2 cellular contexts compared by ENCODE assay signal in the genomic region with DNA sequence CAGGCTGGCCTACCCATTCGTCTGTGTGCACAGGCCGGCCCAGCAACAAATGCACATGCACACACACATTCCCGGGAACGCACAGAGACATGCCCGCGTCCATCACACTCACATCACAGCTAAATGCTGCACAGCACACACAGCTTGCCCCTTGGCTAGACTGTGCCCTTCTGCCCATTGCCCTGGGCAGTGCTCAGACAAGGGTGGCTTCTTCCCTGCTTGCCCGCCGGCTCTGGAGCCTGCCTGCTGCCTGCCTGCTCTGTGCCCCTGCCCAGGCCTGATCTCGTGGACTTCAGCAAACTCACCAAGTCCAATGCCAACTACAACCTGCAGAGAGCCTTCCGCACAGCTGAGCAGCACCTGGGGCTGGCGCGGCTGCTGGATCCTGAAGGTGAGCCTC.
A peak's percentile ranks its signal among the peaks of the same experiment; 100 is the strongest.
TF ChIP-seq lines count a peak whose summit lies in the region.

No MANE protein-coding gene starts in this region.

TF ChIP-seq in HEK293, 187 proteins besides CTCF, POLR2A, EP300 and RAD21:
- 0 out of 2 replicates have a peak, but pooled peaks have one; percentile 9 for TF ChIP-seq ZBTB20 (tag by site-specific recombination; IDR thresholded peaks at IDR 0.05)
- TF ChIP-seq, protein P1, sequence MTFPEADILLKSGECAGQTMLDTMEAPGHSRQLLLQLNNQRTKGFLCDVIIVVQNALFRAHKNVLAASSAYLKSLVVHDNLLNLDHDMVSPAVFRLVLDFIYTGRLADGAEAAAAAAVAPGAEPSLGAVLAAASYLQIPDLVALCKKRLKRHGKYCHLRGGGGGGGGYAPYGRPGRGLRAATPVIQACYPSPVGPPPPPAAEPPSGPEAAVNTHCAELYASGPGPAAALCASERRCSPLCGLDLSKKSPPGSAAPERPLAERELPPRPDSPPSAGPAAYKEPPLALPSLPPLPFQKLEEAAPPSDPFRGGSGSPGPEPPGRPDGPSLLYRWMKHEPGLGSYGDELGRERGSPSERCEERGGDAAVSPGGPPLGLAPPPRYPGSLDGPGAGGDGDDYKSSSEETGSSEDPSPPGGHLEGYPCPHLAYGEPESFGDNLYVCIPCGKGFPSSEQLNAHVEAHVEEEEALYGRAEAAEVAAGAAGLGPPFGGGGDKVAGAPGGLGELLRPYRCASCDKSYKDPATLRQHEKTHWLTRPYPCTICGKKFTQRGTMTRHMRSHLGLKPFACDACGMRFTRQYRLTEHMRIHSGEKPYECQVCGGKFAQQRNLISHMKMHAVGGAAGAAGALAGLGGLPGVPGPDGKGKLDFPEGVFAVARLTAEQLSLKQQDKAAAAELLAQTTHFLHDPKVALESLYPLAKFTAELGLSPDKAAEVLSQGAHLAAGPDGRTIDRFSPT (tag by site-specific recombination; IDR thresholded peaks at IDR 0.05): peak; percentile 87
- TF ChIP-seq SCRT1 (tag by site-specific recombination; IDR thresholded peaks at IDR 0.05; ENCODE audit: borderline replicate concordance): no peak
- TF ChIP-seq, protein P2, sequence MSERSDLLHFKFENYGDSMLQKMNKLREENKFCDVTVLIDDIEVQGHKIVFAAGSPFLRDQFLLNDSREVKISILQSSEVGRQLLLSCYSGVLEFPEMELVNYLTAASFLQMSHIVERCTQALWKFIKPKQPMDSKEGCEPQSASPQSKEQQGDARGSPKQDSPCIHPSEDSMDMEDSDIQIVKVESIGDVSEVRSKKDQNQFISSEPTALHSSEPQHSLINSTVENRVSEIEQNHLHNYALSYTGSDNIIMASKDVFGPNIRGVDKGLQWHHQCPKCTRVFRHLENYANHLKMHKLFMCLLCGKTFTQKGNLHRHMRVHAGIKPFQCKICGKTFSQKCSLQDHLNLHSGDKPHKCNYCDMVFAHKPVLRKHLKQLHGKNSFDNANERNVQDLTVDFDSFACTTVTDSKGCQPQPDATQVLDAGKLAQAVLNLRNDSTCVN (tag by site-specific recombination; optimal IDR thresholded peaks at IDR 0.05): peak; percentile 9

TF ChIP-seq in H1, 55 proteins besides CTCF, POLR2A, EP300 and RAD21:
- no peak for TF ChIP-seq SIX5 (IDR thresholded peaks at IDR 0.05; ENCODE audit: low read depth, low read length)
- TF ChIP-seq SIN3A (conservative IDR thresholded peaks at IDR 0.05 in 1 of 2, IDR thresholded peaks at IDR 0.05 in 1 of 2; ENCODE audit: low read depth in 1 of 2, low read length in 2 of 2): no peak
- TF ChIP-seq MAFK (IDR thresholded peaks at IDR 0.05; ENCODE audit: low read depth, low read length): no peak
- no peak for TF ChIP-seq CBX5 (IDR thresholded peaks at IDR 0.05; ENCODE audit: low read depth, low read length)
- TF ChIP-seq GTF2F1 (IDR thresholded peaks at IDR 0.05; ENCODE audit: borderline replicate concordance, low read depth, low read length): no peak
- TF ChIP-seq TCF12 (IDR thresholded peaks at IDR 0.05; ENCODE audit: low read depth, low read length): no peak
- no peak for TF ChIP-seq SAP30 (IDR thresholded peaks at IDR 0.05; ENCODE audit: insufficient read depth, insufficient replicate concordance, low read length)
- no peak for TF ChIP-seq TBP (IDR thresholded peaks at IDR 0.05; ENCODE audit: low read depth, low read length)
- TF ChIP-seq SIRT6 (IDR thresholded peaks at IDR 0.05; ENCODE audit: low read length): no peak
- TF ChIP-seq E2F6 (IDR thresholded peaks at IDR 0.05): no peak
- no peak for TF ChIP-seq NRF1 (IDR thresholded peaks at IDR 0.05; ENCODE audit: low read depth, low read length)
